Comparison of ENCODE assay signal across 12 cellular contexts in the genomic region with DNA sequence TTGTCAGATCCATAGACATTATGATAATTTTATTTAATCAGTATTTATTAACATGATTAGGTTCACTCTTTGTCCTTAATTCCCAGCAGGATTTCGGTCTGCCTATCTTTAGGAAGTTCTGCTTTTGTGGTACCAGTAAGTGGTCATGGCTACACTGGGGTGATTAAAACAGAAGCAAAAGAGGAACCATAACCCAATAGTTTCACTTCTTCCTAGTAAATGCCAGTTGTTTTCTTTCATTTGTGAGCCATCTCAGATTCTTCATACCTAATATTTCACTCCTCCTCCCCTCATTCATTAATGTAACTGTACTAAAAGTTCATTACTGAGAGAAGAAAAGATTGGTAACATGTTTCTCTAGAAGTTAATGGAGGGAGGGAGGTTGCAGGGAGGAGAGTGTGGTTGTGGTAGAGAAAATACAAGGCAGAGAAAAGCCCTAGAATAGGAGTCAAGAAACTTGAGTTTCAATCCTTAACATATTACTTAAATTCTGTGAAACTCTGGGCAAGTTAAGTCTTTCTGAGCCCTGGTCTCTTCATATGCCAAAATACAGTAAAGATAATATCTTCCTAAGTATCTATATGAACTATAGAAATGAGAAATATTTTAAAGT.
DNase-seq lines count a peak whose midpoint lies in the region; ATAC-seq and TF ChIP-seq lines count a peak whose summit lies in the region.
"Had no signal": no experiment of that assay in that cellular context is flagged by ENCODE, and none has a peak within 500 bp of the region (broad histone marks: within the 10 kb centered on the region; RNA-seq: fewer than 3 reads in every experiment).

No MANE protein-coding gene starts in this region.

- no peak overlapping the region for H3K4me3 Mint-ChIP-seq in CD8-positive, alpha-beta memory T cell
- peak overlapping the region; percentile 77 for H3K4me3 Mint-ChIP-seq in activated B cell treated with CpG ODN at 0.5 μM for 24 hours
- H3K4me3 Mint-ChIP-seq: brain had no signal

- no peak overlapping the region for H3K27ac ChIP-seq in CD8-positive, alpha-beta memory T cell (ENCODE audit: low read depth, low read length)

- H3K4me1 ChIP-seq in CD8-positive, alpha-beta memory T cell (ENCODE audit: insufficient read depth, low read length): no peaks in the 10 kb centered on the region

- no peaks in the 10 kb centered on the region for H3K27me3 Mint-ChIP-seq in CD8-positive, alpha-beta memory T cell
- H3K27me3 Mint-ChIP-seq in activated B cell treated with CpG ODN at 0.5 μM for 24 hours: no peaks in the 10 kb centered on the region

- peak overlapping the region in 7 of 8 donors; percentile 4 to 94 (median 30) for H3K27ac Mint-ChIP-seq in CD8-positive, alpha-beta memory T cell
- peak overlapping the region; percentile 89 for H3K27ac Mint-ChIP-seq in activated B cell treated with CpG ODN at 0.5 μM for 24 hours

- H3K4me1 Mint-ChIP-seq in CD8-positive, alpha-beta memory T cell: peaks cover 0 to 14% (median 2%) of the 10 kb centered on the region in 3 donors
- peaks cover 45% of the 10 kb centered on the region for H3K4me1 Mint-ChIP-seq in activated B cell treated with CpG ODN at 0.5 μM for 24 hours
- H3K4me1 Mint-ChIP-seq: brain had no signal

- no peak overlapping the region for H3K4me3 ChIP-seq in CD8-positive, alpha-beta memory T cell (ENCODE audit: low read length)
- H3K4me3 ChIP-seq: lung had no signal

- ATAC-seq in GM19397 (IDR thresholded peaks at IDR 0.05; ENCODE audit: unreplicated experiment) (peak; percentile 75), HG03135 (IDR thresholded peaks at IDR 0.05; ENCODE audit: unreplicated experiment) (peak; percentile 87), activated B cell treated with CpG ODN at 0.5 μM for 24 hours (ENCODE audit: low read depth) (peak; percentile 90)

- TF ChIP-seq CTCF in activated B cell treated with CpG ODN at 0.5 μM for 24 hours (IDR thresholded peaks at IDR 0.05): no peak

- CTCF ChIA-PET in CD8-positive, alpha-beta memory T cell (lab: Charles Lee): no interaction called here
- CTCF ChIA-PET in activated B cell treated with CpG ODN at 0.5 μM for 24 hours (lab: Charles Lee): interaction anchor here (1.4 to 2.1 kb wide), 4 partner anchors 122 to 141 kb away, joined by 4 to 8 read pairs (median 5); a partner anchor contains a TSS

- intact Hi-C loops in activated B cell treated with CpG ODN at 0.5 μM for 24 hours (cut with micrococcal nuclease): loop anchor here (1.0 to 5.0 kb wide), 5 partner anchors 35 to 139 kb away; a partner anchor contains a TSS

- POLR2A ChIA-PET in CD8-positive, alpha-beta memory T cell (lab: Charles Lee): no interaction called here
- POLR2A ChIA-PET in activated B cell treated with CpG ODN at 0.5 μM for 24 hours (lab: Charles Lee): interaction anchor here (0.7 to 3.5 kb wide), 4 partner anchors 116 to 140 kb away, joined by 3 to 18 read pairs (median 6); a partner anchor contains a TSS

- H3K9me3 Mint-ChIP-seq in CD8-positive, alpha-beta memory T cell: no peaks in the 10 kb centered on the region
- no peaks in the 10 kb centered on the region for H3K9me3 Mint-ChIP-seq in activated B cell treated with CpG ODN at 0.5 μM for 24 hours
- H3K9me3 Mint-ChIP-seq: brain had no signal

- peaks cover 30% of the 10 kb centered on the region for H3K36me3 ChIP-seq in CD8-positive, alpha-beta memory T cell (ENCODE audit: insufficient read depth, low read length)

- H3K9me3 ChIP-seq in CD8-positive, alpha-beta memory T cell (ENCODE audit: low read length): no peaks in the 10 kb centered on the region

- peaks cover 19 to 67% (median 23%) of the 10 kb centered on the region in 3 donors for H3K36me3 Mint-ChIP-seq in CD8-positive, alpha-beta memory T cell
- H3K36me3 Mint-ChIP-seq in activated B cell treated with CpG ODN at 0.5 μM for 24 hours (ENCODE audit: low read depth): peaks cover 37% of the 10 kb centered on the region

- no peaks in the 10 kb centered on the region for H3K27me3 ChIP-seq in CD8-positive, alpha-beta memory T cell (ENCODE audit: insufficient read depth, low read length, poor library complexity, severe bottlenecking)

- DNase-seq in CD8-positive, alpha-beta memory T cell: no peak
- DNase-seq in activated B cell treated with CpG ODN at 0.5 μM for 24 hours (no peak), NCI-H2227 treated with DMSO at 0.1 percent for 48 hours (lab: John Stamatoyannopoulos, UW) (no peak), ecto neural progenitor cell (ENCODE audit: low spot score) (no peak)
- no peak for DNase-seq in activated CD4-positive, alpha-beta T cell treated with anti-CD3 and anti-CD28 coated beads, Interleukin-2, amount 50 U/mL, for 4 hours
- DNase-seq in activated naive CD4-positive, alpha-beta T cell treated with anti-CD3 and anti-CD28 coated beads, Interleukin-2, amount 50 U/mL, for 16 hours: no peak
- DNase-seq: NCI-H748 treated with DMSO at 0.1 percent for 48 hours; stimulated activated CD8-positive, alpha-beta memory T cell treated with anti-CD3 and anti-CD28 coated beads, Interleukin-4, amount 100 ng/mL, for 48 hours had no signal
